15 cellular contexts compared by ENCODE assay signal in the genomic region with DNA sequence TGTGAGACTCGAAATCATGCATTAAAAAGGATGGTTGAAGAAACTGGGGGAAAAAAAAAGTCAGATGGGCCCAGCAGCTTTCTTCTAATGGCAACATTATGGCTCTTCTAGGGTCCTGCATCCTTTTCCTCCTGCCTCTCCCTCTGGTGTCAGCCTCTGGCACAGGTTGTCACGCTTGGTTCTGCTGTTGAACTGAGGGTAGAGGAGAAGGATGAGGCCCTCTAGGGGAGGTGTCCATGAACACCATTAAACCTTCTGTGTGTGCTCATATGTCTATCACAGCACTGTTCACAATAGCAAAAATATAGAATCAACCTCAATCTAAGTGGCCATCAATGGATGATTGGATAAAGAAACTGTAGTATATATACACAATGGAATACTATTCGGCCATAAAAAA. TPM values are rescaled to one million over a fixed set of nuclear protein-coding genes. Genes with fewer than 3 reads are reported as not detected.
A peak's percentile ranks its signal among the peaks of the same experiment; 100 is the strongest.
DNase-seq lines count a peak whose midpoint lies in the region; ATAC-seq and TF ChIP-seq lines count a peak whose summit lies in the region.
"Had no signal": no experiment of that assay in that cellular context is flagged by ENCODE, and none has a peak within 500 bp of the region (broad histone marks: within the 10 kb centered on the region; RNA-seq: fewer than 3 reads in every experiment).

No MANE protein-coding gene starts in this region.

- DNase-seq in ELR (ENCODE audit: low read depth) (peak; percentile 48), HEK293T (ENCODE audit: extremely low spot score) (peak; percentile 44), RPMI8226 (peak; percentile 35), fibroblast of villous mesenchyme (ENCODE audit: low read depth) (no peak), DMS153 (lab: John Stamatoyannopoulos, UW) (no peak), Ammon's horn (ENCODE audit: low spot score) (no peak), mesenteric fat pad (ENCODE audit: low spot score) (no peak), psoas muscle (no peak)
- DNase-seq: NCI-H146, pancreas, transverse colon had no signal

- 91 to 97% (median 93%) methylated on average over 3 of the region's 3 CpGs for WGBS in psoas muscle, 3 donors

- CTCF ChIA-PET in HEK293T (lab: Yijun Ruan, JAX), result no interaction called here

- H3K27ac ChIP-seq in psoas muscle, result no peak overlapping the region
- H3K27ac ChIP-seq: pancreas, transverse colon had no signal

- H3K4me3 ChIP-seq in fibroblast of villous mesenchyme (ENCODE audit: low read depth, low read length) (no peak overlapping the region), psoas muscle (no peak overlapping the region)
- H3K4me3 ChIP-seq: pancreas, transverse colon had no signal

- no peaks in the 10 kb centered on the region for H3K9me3 ChIP-seq in psoas muscle
- H3K9me3 ChIP-seq: pancreas, transverse colon had no signal

- H3K36me3 ChIP-seq in psoas muscle (ENCODE audit: insufficient read depth in 1 of 2, low read depth in 1 of 2), result peaks cover 0 to 4% of the 10 kb centered on the region in 2 donors
- H3K36me3 ChIP-seq: pancreas, transverse colon had no signal

- POLR2A ChIA-PET in HEK293T (lab: Yijun Ruan, JAX), result no interaction called here

- peak; percentile 7 for TF ChIP-seq CTCF in fibroblast of villous mesenchyme (IDR thresholded peaks at IDR 0.05; ENCODE audit: insufficient read depth, low read depth, low read length)
- TF ChIP-seq CTCF in psoas muscle (IDR thresholded peaks at IDR 0.05), result no peak

- peaks cover 4% of the 10 kb centered on the region for H3K4me1 ChIP-seq in psoas muscle
- H3K4me1 ChIP-seq: pancreas, transverse colon had no signal

- H3K27me3 ChIP-seq in psoas muscle (ENCODE audit: insufficient read depth in 3 of 3, low read length in 2 of 3), result no peaks in the 10 kb centered on the region
- H3K27me3 ChIP-seq: pancreas, transverse colon had no signal

- intact Hi-C loops in psoas muscle (cut with DNase I), result no loop called here

- ATAC-seq in psoas muscle, result no peak
- ATAC-seq: pancreas had no signal

TF ChIP-seq in HEK293T, 16 proteins besides CTCF, POLR2A, EP300 and RAD21:
- no peak for TF ChIP-seq ZNF384 (IDR thresholded peaks at IDR 0.05)
- no peak for TF ChIP-seq HDGF (IDR thresholded peaks at IDR 0.05; ENCODE audit: borderline replicate concordance)

RNA-seq across cellular contexts. Expression of gene BUD13, which starts 36.0 kb away (rescaled TPM):
- total RNA-seq in fibroblast of villous mesenchyme, result 13.9 and 16.8 TPM in 2 replicates
- total RNA-seq in mesenteric fat pad, result 13.4 TPM
- total RNA-seq in psoas muscle, result 10 to 100 TPM in 1 of 4 donors, 1 to 10 TPM in 3; 8.6 to 11.4 (median 9.2) TPM
- 10 to 100 TPM; 11.2 to 17.1 (median 14.2) TPM for polyA plus RNA-seq in psoas muscle

RNA-seq across cellular contexts. Expression of gene ZPR1, which starts 51.1 kb away (rescaled TPM):
- 22.9 and 29.4 TPM in 2 replicates for total RNA-seq in fibroblast of villous mesenchyme
- total RNA-seq in mesenteric fat pad, result 79.1 TPM
- total RNA-seq in psoas muscle, result 10 to 100 TPM; 41.4 to 63.2 (median 56.1) TPM
- 10 to 100 TPM; 40.1 to 98.6 (median 70.2) TPM for polyA plus RNA-seq in psoas muscle

RNA-seq across cellular contexts. Expression of gene APOA5, which starts 54.9 kb away (rescaled TPM):
- not detected in 2 replicates for total RNA-seq in fibroblast of villous mesenchyme
- not detected for total RNA-seq in mesenteric fat pad
- total RNA-seq in psoas muscle, result not detected
- under 1 TPM in 1 of 3 donors, not detected in 2; 0.05 TPM for polyA plus RNA-seq in psoas muscle
- total RNA-seq: activated CD8-positive, alpha-beta memory T cell treated with anti-CD3 and anti-CD28 coated beads for 36 hours; chondrocyte; mononuclear cell; transverse colon had no signal
- polyA plus RNA-seq: esophagus had no signal

Comparison
In these comparisons a context has a peak if more than half of its experiments do, and no peak if none do; other contexts are left out.
1. DNase-seq: peak in ELR (single experiment), HEK293T (single experiment) and RPMI8226 (single experiment); none in fibroblast of villous mesenchyme (single experiment), DMS153 (single experiment), Ammon's horn (single experiment), mesenteric fat pad (single experiment) and psoas muscle (0 of 2).